Comparison of ENCODE assay signal across 26 cellular contexts in the genomic region with DNA sequence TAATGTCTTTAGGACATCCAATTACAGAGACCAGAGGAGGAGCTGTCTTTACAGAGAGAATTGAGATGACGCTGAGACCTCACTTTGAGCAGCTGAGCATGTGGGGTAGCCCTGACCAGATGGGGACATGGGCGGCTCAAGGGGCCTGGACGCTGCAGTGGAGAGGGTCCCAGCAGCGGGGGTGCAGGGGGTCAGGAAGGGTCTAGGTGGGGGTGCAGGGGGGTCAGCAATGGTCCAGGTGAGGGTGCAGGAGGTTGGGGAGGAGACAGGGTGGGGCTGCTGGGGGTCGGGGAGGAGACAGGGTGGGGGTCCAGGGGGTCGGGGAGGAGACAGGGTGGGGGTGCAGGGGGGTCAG. TPM values are rescaled to one million over a fixed set of nuclear protein-coding genes. Genes with fewer than 3 reads are reported as not detected.
DNase-seq lines count a peak whose midpoint lies in the region; ATAC-seq, FAIRE-seq and TF ChIP-seq lines count a peak whose summit lies in the region.
"Had no signal": no experiment of that assay in that cellular context is flagged by ENCODE, and none has a peak within 500 bp of the region (broad histone marks: within the 10 kb centered on the region; RNA-seq: fewer than 3 reads in every experiment).

No MANE protein-coding gene starts in this region.

- no peak overlapping the region for H3K27ac Mint-ChIP-seq in chondrocyte (ENCODE audit: unreplicated experiment)
- H3K27ac Mint-ChIP-seq: CD14-positive monocyte; CD4-positive, alpha-beta T cell; CD8-positive, alpha-beta memory T cell; HFFc6 had no signal

- intact Hi-C loops in Right ventricle myocardium inferior (cut with DNase I) (no loop called here), heart left ventricle (cut with DNase I) (no loop called here), lower lobe of right lung (cut with DNase I) (no loop called here), posterior vena cava (cut with DNase I) (loop anchor here in 1 of 2 donors (10.0 kb wide), 1 partner anchor 1061 kb away; no protein-coding TSS in a partner anchor), adrenal gland (cut with DNase I) (no loop called here)

- TF ChIP-seq CTCF in heart left ventricle (IDR thresholded peaks at IDR 0.05) (no peak), chondrocyte (IDR thresholded peaks at IDR 0.05) (no peak), lower lobe of right lung (IDR thresholded peaks at IDR 0.05) (no peak), adrenal gland (IDR thresholded peaks at IDR 0.05) (no peak)

- peaks cover 37% of the 10 kb centered on the region for H3K27me3 Mint-ChIP-seq in chondrocyte (ENCODE audit: low read depth)
- H3K27me3 Mint-ChIP-seq: CD4-positive, alpha-beta T cell; CD8-positive, alpha-beta memory T cell had no signal

- peaks cover 0 to 11% (median 0%) of the 10 kb centered on the region in 12 donors for H3K4me1 ChIP-seq in heart left ventricle
- H3K4me1 ChIP-seq in lower lobe of right lung: no peaks in the 10 kb centered on the region
- H3K4me1 ChIP-seq in adrenal gland (replicated peaks in 1 of 2): no peaks in the 10 kb centered on the region
- H3K4me1 ChIP-seq: BE2C; BLaER1 treated with 17β-estradiol and CSF1 and Interleukin-3, amounts not matched to agents 10 nM and 100 nM; HAP-1 had no signal

- H3K36me3 Mint-ChIP-seq in chondrocyte (ENCODE audit: low read depth): no peaks in the 10 kb centered on the region
- H3K36me3 Mint-ChIP-seq: CD14-positive monocyte; CD8-positive, alpha-beta memory T cell had no signal

- H3K9me3 Mint-ChIP-seq in chondrocyte (ENCODE audit: low read depth): no peaks in the 10 kb centered on the region
- H3K9me3 Mint-ChIP-seq: CD14-positive monocyte; CD4-positive, alpha-beta T cell; CD8-positive, alpha-beta memory T cell; HFFc6 had no signal

- H3K4me1 Mint-ChIP-seq in chondrocyte (ENCODE audit: low read depth): no peaks in the 10 kb centered on the region
- H3K4me1 Mint-ChIP-seq: CD8-positive, alpha-beta memory T cell had no signal

- DNase-seq in Right ventricle myocardium inferior (ENCODE audit: missing footprints): peak; percentile 20
- DNase-seq in heart left ventricle: no peak
- DNase-seq in chondrocyte (ENCODE audit: low spot score): peak; percentile 75
- peak; percentile 9 for DNase-seq in lower lobe of right lung
- peak; percentile 32 for DNase-seq in posterior vena cava (ENCODE audit: low spot score)
- no peak for DNase-seq in urothelium cell line (ENCODE audit: low spot score)
- no peak for DNase-seq in adrenal gland
- DNase-seq in foreskin melanocyte: no peak
- DNase-seq: AML-193, BE2C, DMS 273 treated with DMSO at 0.1 percent for 48 hours, DMS79, GDM1, GOT3, HFFc6 had no signal

- no peak overlapping the region for H3K4me3 ChIP-seq in heart left ventricle
- H3K4me3 ChIP-seq in lower lobe of right lung: no peak overlapping the region
- H3K4me3 ChIP-seq in adrenal gland: no peak overlapping the region
- H3K4me3 ChIP-seq: BLaER1 treated with 17β-estradiol and CSF1 and Interleukin-3, amounts not matched to agents 10 nM and 100 nM; GM12878; HAP-1 had no signal

- no peaks in the 10 kb centered on the region for H3K36me3 ChIP-seq in heart left ventricle
- H3K36me3 ChIP-seq in lower lobe of right lung: no peaks in the 10 kb centered on the region
- H3K36me3 ChIP-seq in adrenal gland (replicated peaks in 1 of 2): no peaks in the 10 kb centered on the region
- H3K36me3 ChIP-seq: BE2C; BLaER1 treated with 17β-estradiol and CSF1 and Interleukin-3, amounts not matched to agents 10 nM and 100 nM; HAP-1 had no signal

- TF ChIP-seq POLR2A in heart left ventricle (IDR thresholded peaks at IDR 0.05) (no peak), adrenal gland (IDR thresholded peaks at IDR 0.05) (no peak)

- no peak overlapping the region for H3K4me3 Mint-ChIP-seq in chondrocyte (ENCODE audit: unreplicated experiment)
- H3K4me3 Mint-ChIP-seq: CD14-positive monocyte; CD4-positive, alpha-beta T cell; CD8-positive, alpha-beta memory T cell; HFFc6 had no signal

- FAIRE-seq in urothelium cell line (lab: Jason Lieb, UNC): no peak
- FAIRE-seq: A204.1, D721Med, GM12878, GM18507, H54 had no signal

- H3K27ac ChIP-seq in heart left ventricle (peak overlapping the region in 1 of 12 donors; percentile 30), lower lobe of right lung (no peak overlapping the region), adrenal gland (no peak overlapping the region)
- H3K27ac ChIP-seq: 22Rv1; BLaER1 treated with 17β-estradiol and CSF1 and Interleukin-3, amounts not matched to agents 10 nM and 100 nM had no signal

- peaks cover 0 to 20% (median 2%) of the 10 kb centered on the region in 9 donors for H3K27me3 ChIP-seq in heart left ventricle
- H3K27me3 ChIP-seq in lower lobe of right lung (ENCODE audit: low read depth): peaks cover 13% of the 10 kb centered on the region
- H3K27me3 ChIP-seq in adrenal gland: no peaks in the 10 kb centered on the region
- H3K27me3 ChIP-seq: BE2C; BLaER1 treated with 17β-estradiol and CSF1 and Interleukin-3, amounts not matched to agents 10 nM and 100 nM had no signal

- ATAC-seq in Right ventricle myocardium inferior (no peak), heart left ventricle (no peak), lower lobe of right lung (no peak)
- ATAC-seq: GM12878 had no signal

- WGBS in heart left ventricle, 4 donors: 81 to 86% (median 85%) methylated on average over 5 to 6 of the region's 6 CpGs
- 56 to 92% (median 70%) methylated on average over 4 to 6 of the region's 6 CpGs for WGBS in adrenal gland, 4 donors

- H3K9me3 ChIP-seq in heart left ventricle (no peaks in the 10 kb centered on the region), lower lobe of right lung (no peaks in the 10 kb centered on the region), adrenal gland (replicated peaks in 1 of 3) (no peaks in the 10 kb centered on the region)
- H3K9me3 ChIP-seq: BE2C; BLaER1 treated with 17β-estradiol and CSF1 and Interleukin-3, amounts not matched to agents 10 nM and 100 nM; HAP-1 had no signal

RNA-seq across cellular contexts. Expression of a gene that starts 43.2 kb away (rescaled TPM):
- 0.57 TPM for total RNA-seq in Right ventricle myocardium inferior
- total RNA-seq in heart left ventricle: 1 to 10 TPM in 5 of 9 donors, under 1 TPM in 4; 0.61 to 1.8 (median 1.1) TPM
- polyA plus RNA-seq in heart left ventricle: under 1 TPM; 0.62 to 0.65 TPM
- 0.49 to 0.92 TPM (median 0.89 TPM) in 3 replicates for total RNA-seq in chondrocyte
- total RNA-seq in lower lobe of right lung: 9.0 TPM
- total RNA-seq in posterior vena cava: under 1 TPM; 0.14 to 0.81 TPM
- 1 to 10 TPM in 2 of 8 donors, under 1 TPM in 3, not detected in 3; 0.15 to 1.2 (median 0.85) TPM for total RNA-seq in adrenal gland
- 1 to 10 TPM in 2 of 3 donors, under 1 TPM in 1; 0.73 to 5.5 (median 1.1) TPM for polyA plus RNA-seq in adrenal gland
- total RNA-seq: CD4-positive, alpha-beta T cell; GM12878 had no signal
- polyA plus RNA-seq: CD14-positive monocyte; CD8-positive, alpha-beta memory T cell had no signal

Comparison
In these comparisons a context has a peak if more than half of its experiments do, and no peak if none do; other contexts are left out.
1. DNase-seq: peak in Right ventricle myocardium inferior (single experiment), chondrocyte (single experiment), lower lobe of right lung (single experiment) and posterior vena cava (single experiment); none in heart left ventricle (0 of 5), urothelium cell line (single experiment), adrenal gland (0 of 7) and foreskin melanocyte (single experiment).